1 cellular context compared by ENCODE assay signal in genomic region chr6:153002613-153003293, GRCh38.
TF ChIP-seq lines count a peak whose summit lies in the region.

Gene MTRF1L, minus strand, starts transcription at chr6:153002709. Its CDS starts 24 bp downstream, at chr6:153002685.

TF ChIP-seq in HepG2, 621 proteins besides CTCF, POLR2A, EP300 and RAD21 (continued from another document and continues in another):
- TF ChIP-seq HNF1A (IDR thresholded peaks at IDR 0.05; ENCODE audit: low read depth) (no peak), HNF1A (CRISPR knock-in tag; IDR thresholded peaks at IDR 0.05; ENCODE audit: borderline replicate concordance) (no peak; the same call in 1 of the 2 replicates), ZNF260 (CRISPR knock-in tag; IDR thresholded peaks at IDR 0.05; ENCODE audit: borderline replicate concordance, low read depth) (no peak), ATF7 (IDR thresholded peaks at IDR 0.05) (no peak), ATF7 (CRISPR knock-in tag; IDR thresholded peaks at IDR 0.05) (no peak), ATF5 (CRISPR knock-in tag; IDR thresholded peaks at IDR 0.05; ENCODE audit: low read depth) (no peak), ZNF770 (CRISPR knock-in tag; IDR thresholded peaks at IDR 0.05) (0 out of 2 replicates have a peak, but pooled peaks have one; percentile 29), LRRFIP1 (CRISPR knock-in tag; conservative IDR thresholded peaks at IDR 0.05) (no peak), RFX3 (CRISPR knock-in tag; IDR thresholded peaks at IDR 0.05) (no peak), RNF219 (CRISPR knock-in tag; IDR thresholded peaks at IDR 0.05) (0 out of 2 replicates have a peak, but pooled peaks have one; percentile 64), ZMAT5 (CRISPR knock-in tag; IDR thresholded peaks at IDR 0.05; ENCODE audit: borderline replicate concordance, low read depth) (no peak), BATF2 (CRISPR knock-in tag; IDR thresholded peaks at IDR 0.05) (no peak), ZNF710 (CRISPR knock-in tag; IDR thresholded peaks at IDR 0.05; ENCODE audit: borderline replicate concordance) (peak; percentile 61; the same call in 1 of the 2 replicates), ZSCAN31 (CRISPR knock-in tag; IDR thresholded peaks at IDR 0.05; ENCODE audit: low read depth) (peak; percentile 72), TSC22D2 (CRISPR knock-in tag; IDR thresholded peaks at IDR 0.05; ENCODE audit: borderline replicate concordance) (0 out of 2 replicates have a peak, but pooled peaks have one; percentile 84), ZNF883 (CRISPR knock-in tag; IDR thresholded peaks at IDR 0.05; ENCODE audit: not compliant biosample characterization) (peak; percentile 72), ATM (IDR thresholded peaks at IDR 0.05; ENCODE audit: borderline replicate concordance) (no peak), TEAD3 (CRISPR knock-in tag; optimal IDR thresholded peaks at IDR 0.05; ENCODE audit: borderline replicate concordance) (peak; percentile 41), ZNF33B (CRISPR knock-in tag; IDR thresholded peaks at IDR 0.05) (no peak), ZSCAN20 (CRISPR knock-in tag; IDR thresholded peaks at IDR 0.05; ENCODE audit: borderline replicate concordance) (peak; percentile 78; the same call in 1 of the 2 replicates), THRA (CRISPR knock-in tag; IDR thresholded peaks at IDR 0.05; ENCODE audit: borderline replicate concordance) (peak; percentile 59; the same call in 1 of the 2 replicates), ZNF781 (CRISPR knock-in tag; IDR thresholded peaks at IDR 0.05; ENCODE audit: borderline replicate concordance, not compliant biosample characterization) (peak; percentile 13), ZKSCAN1 (IDR thresholded peaks at IDR 0.05; ENCODE audit: low read length) (no peak), GATAD1 (CRISPR knock-in tag; IDR thresholded peaks at IDR 0.05) (peak; percentile 88), NFRKB (IDR thresholded peaks at IDR 0.05) (no peak), NFKB2 (CRISPR knock-in tag; IDR thresholded peaks at IDR 0.05; ENCODE audit: borderline replicate concordance) (peak; percentile 74; the same call in 1 of the 2 replicates), NFYB (CRISPR knock-in tag; IDR thresholded peaks at IDR 0.05) (peak; percentile 61), ZIK1 (CRISPR knock-in tag; IDR thresholded peaks at IDR 0.05; ENCODE audit: borderline replicate concordance, low read depth) (peak; percentile 47; the same call in 1 of the 2 replicates), PHF21A (CRISPR knock-in tag; IDR thresholded peaks at IDR 0.05) (no peak; the same call in none of the 2 replicates), PRMT3 (CRISPR knock-in tag; IDR thresholded peaks at IDR 0.05; ENCODE audit: borderline replicate concordance, low read depth) (no peak; the same call in none of the 2 replicates), POLR2AphosphoS2 (IDR thresholded peaks at IDR 0.05; ENCODE audit: low read depth, low read length) (no peak), HHEX (CRISPR knock-in tag; IDR thresholded peaks at IDR 0.05) (no peak), IRX3 (CRISPR knock-in tag; IDR thresholded peaks at IDR 0.05; ENCODE audit: borderline replicate concordance, low read depth) (peak; percentile 63; the same call in 1 of the 2 replicates), ARID2 (CRISPR knock-in tag; IDR thresholded peaks at IDR 0.05; ENCODE audit: borderline replicate concordance) (no peak)
